In the genomic region with DNA sequence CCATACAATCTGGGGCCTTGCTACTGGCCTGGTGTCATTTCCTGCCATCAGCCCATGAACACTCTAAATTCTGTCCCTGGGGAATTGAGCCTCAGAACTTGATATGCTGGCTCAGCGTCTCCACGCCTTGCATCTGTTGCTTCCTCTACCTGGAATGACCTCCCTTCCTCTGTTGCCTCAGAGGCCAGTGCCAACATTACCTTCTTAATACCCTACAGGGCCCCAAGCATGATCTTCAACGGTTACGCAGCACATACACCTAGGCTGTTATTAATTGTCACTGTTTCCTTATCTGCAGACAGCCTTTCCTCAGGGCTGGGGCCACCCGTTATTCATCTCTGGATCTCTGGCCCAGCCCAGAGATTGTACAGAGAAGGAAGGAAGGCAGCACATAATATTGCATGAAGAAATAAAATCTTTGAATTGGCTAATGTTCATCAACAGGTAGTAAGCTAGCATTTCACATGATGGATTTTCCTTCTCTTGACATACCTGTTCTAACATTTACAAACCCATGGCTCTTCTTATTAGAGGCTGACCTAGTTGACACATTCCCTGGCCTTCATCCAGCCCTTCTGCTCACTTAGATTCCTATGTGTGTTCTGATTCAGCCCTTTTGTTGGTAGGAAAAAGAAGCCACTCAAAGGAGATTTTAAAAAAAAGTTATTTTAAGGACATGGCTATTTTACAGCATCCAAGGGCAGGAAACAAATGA, we compare ENCODE assay signal across 12 cellular contexts. TPM values are rescaled to one million over a fixed set of nuclear protein-coding genes. Genes with fewer than 3 reads are reported as not detected.
DNase-seq lines count a peak whose midpoint lies in the region; ATAC-seq and TF ChIP-seq lines count a peak whose summit lies in the region.
"Had no signal": no experiment of that assay in that cellular context is flagged by ENCODE, and none has a peak within 500 bp of the region (broad histone marks: within the 10 kb centered on the region; RNA-seq: fewer than 3 reads in every experiment).

No MANE protein-coding gene starts in this region.

- intact Hi-C loops in prostate gland (cut with DNase I): no loop called here

- no peak for ATAC-seq in GM21576 (IDR thresholded peaks at IDR 0.05; ENCODE audit: unreplicated experiment)

- TF ChIP-seq CTCF in choroid plexus epithelial cell (conservative IDR thresholded peaks at IDR 0.05; ENCODE audit: low read depth, low read length) (no peak), prostate gland (IDR thresholded peaks at IDR 0.05) (no peak)

- no peaks in the 10 kb centered on the region for H3K9me3 ChIP-seq in prostate gland
- H3K9me3 ChIP-seq: esophagus muscularis mucosa had no signal

- no peaks in the 10 kb centered on the region for H3K4me1 ChIP-seq in prostate gland (replicated peaks)
- H3K4me1 ChIP-seq: esophagus muscularis mucosa had no signal

- no peak overlapping the region for H3K27ac ChIP-seq in prostate gland
- H3K27ac ChIP-seq: esophagus muscularis mucosa had no signal

- H3K4me3 ChIP-seq in choroid plexus epithelial cell (ENCODE audit: low read depth, low read length) (no peak overlapping the region), prostate gland (no peak overlapping the region)
- H3K4me3 ChIP-seq: esophagus muscularis mucosa had no signal

- TF ChIP-seq POLR2A in prostate gland (IDR thresholded peaks at IDR 0.05): no peak

- H3K36me3 ChIP-seq in prostate gland: no peaks in the 10 kb centered on the region
- H3K36me3 ChIP-seq: esophagus muscularis mucosa had no signal

- no peaks in the 10 kb centered on the region for H3K27me3 ChIP-seq in prostate gland (replicated peaks; ENCODE audit: insufficient read depth)

- WGBS in prostate gland: 91% methylated on average over 5 of the region's 5 CpGs

- DNase-seq in NCI-H524 (lab: John Stamatoyannopoulos, UW) (peak; percentile 52 to 80), NCI-H524 treated with DMSO at 0.1 percent for 48 hours (lab: John Stamatoyannopoulos, UW) (no peak), NCI-H82 (lab: John Stamatoyannopoulos, UW) (peak; percentile 94), choroid plexus epithelial cell (ENCODE audit: low read depth) (peak; percentile 54), stromal cell of bone marrow (ENCODE audit: low read depth) (peak; percentile 18), OCI-M2 (lab: John Stamatoyannopoulos, UW; ENCODE audit: unreplicated experiment) (no peak), prostate gland (ENCODE audit: low spot score) (no peak)
- DNase-seq: activated CD4-positive, alpha-beta T cell treated with anti-CD3 and anti-CD28 coated beads, Interleukin-2, amount 10 ng/mL, durations not matched to agents 7 days and 5 days; activated gamma-delta T cell treated with Interleukin-2 at 50 U/mL for 16 hours; stimulated activated CD8-positive, alpha-beta memory T cell treated with anti-CD3 and anti-CD28 coated beads, Interleukin-4, amount 100 ng/mL, for 48 hours had no signal

RNA-seq across cellular contexts. Expression of a gene that starts 8.4 kb away (rescaled TPM):
- 1 to 10 TPM in 1 of 2 donors, not detected in 1; 3.2 TPM for total RNA-seq in prostate gland
- total RNA-seq: activated CD4-positive, alpha-beta T cell treated with anti-CD3 and anti-CD28 coated beads, Interleukin-2, amount 10 ng/mL, durations not matched to agents 7 days and 5 days had no signal

Comparison
In these comparisons a context has a peak if more than half of its experiments do, and no peak if none do; other contexts are left out.
1. DNase-seq: peak in NCI-H524 (2 of 2), NCI-H82 (single experiment), choroid plexus epithelial cell (single experiment) and stromal cell of bone marrow (single experiment); none in NCI-H524 treated with DMSO at 0.1 percent for 48 hours (single experiment), OCI-M2 (single experiment) and prostate gland (single experiment).